In the genomic region with DNA sequence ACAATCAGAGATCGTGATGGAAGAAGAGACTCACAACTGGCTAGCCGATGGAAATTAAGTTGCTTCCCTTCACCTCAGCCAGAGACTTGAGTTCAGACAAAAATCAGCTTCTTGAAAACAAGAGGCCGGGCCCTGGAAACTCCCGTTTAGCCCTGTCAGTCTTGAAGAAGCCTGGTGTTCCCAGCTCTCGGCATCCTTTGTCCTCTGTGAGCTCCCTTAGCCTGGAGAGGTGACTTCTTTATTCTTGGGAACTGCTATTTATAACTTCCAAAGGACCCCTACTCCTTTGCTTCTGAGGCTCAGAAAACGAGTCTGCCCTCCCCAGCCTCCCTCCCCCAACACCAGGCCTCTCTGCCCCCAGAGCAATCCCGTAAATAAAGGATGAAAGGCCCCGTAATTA, we compare ENCODE assay signal across 19 cellular contexts.
"Had no signal": no experiment of that assay in that cellular context is flagged by ENCODE, and none has a peak within 500 bp of the region (broad histone marks: within the 10 kb centered on the region; RNA-seq: fewer than 3 reads in every experiment).

No MANE protein-coding gene starts in this region.

- H3K27me3 ChIP-seq: brain microvascular endothelial cell, esophagus muscularis mucosa, vagina had no signal

- H3K27ac ChIP-seq: brain microvascular endothelial cell, esophagus muscularis mucosa, gastroesophageal sphincter, prostate gland, skin epidermis, tibial artery, vagina had no signal

- H3K4me3 ChIP-seq: esophagus muscularis mucosa, gastroesophageal sphincter, prostate gland, skin epidermis, tibial artery, vagina had no signal

- H3K9me3 ChIP-seq: esophagus muscularis mucosa, gastroesophageal sphincter, prostate gland, tibial artery, vagina had no signal

- H3K36me3 ChIP-seq: brain microvascular endothelial cell, esophagus muscularis mucosa, gastroesophageal sphincter, prostate gland, tibial artery, vagina had no signal

- DNase-seq: activated CD4-positive, alpha-beta T cell treated with anti-CD3 and anti-CD28 coated beads, Interleukin-2, amount 10 ng/mL, durations not matched to agents 24 days and 14 days; activated CD4-positive, CD25-positive, alpha-beta regulatory T cell; activated CD8-positive, alpha-beta T cell treated with anti-CD3 and anti-CD28 coated beads for 36 hours; activated naive CD4-positive, alpha-beta T cell treated with anti-CD3 and anti-CD28 coated beads for 36 hours; activated T-cell treated with anti-CD3 and anti-CD28 coated beads, Interleukin-2, amount 50 U/mL, for 24 hours; brain microvascular endothelial cell; cortex of kidney; effector CD8-positive, alpha-beta T cell; left cardiac atrium; mesenchymal stem cell; natural killer cell; right cardiac atrium; stimulated activated naive CD8-positive, alpha-beta T cell treated with anti-CD3 and anti-CD28 coated beads, Interleukin-15, Interleukin-2, amounts not matched to agents 100 U/mL and 50 U/mL, for 24 hours had no signal

- H3K4me1 ChIP-seq: prostate gland, tibial artery, vagina had no signal
